In the genomic region with DNA sequence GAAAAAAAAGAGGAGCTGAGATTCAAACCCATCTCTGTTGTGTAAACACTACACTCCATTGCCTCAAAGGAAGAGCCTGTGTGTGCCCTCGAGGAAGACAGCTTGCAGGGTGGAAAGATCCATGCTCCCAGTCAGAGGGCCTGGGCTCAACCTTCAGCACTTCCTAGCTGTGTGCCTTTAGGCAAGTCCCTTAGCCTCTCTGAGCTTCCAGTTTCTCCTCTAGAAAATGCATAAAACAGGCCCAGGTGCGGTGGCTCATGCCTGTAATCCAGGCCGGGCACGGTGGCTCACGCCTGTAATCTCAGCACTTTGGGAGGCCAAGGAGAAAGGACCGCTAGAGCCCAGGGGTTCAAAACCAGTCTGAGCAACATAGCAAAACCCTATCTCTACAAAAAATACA, we compare ENCODE assay signal across 25 cellular contexts. TPM values are rescaled to one million over a fixed set of nuclear protein-coding genes. Genes with fewer than 3 reads are reported as not detected.
DNase-seq lines count a peak whose midpoint lies in the region; ATAC-seq, FAIRE-seq and TF ChIP-seq lines count a peak whose summit lies in the region.
"Had no signal": no experiment of that assay in that cellular context is flagged by ENCODE, and none has a peak within 500 bp of the region (broad histone marks: within the 10 kb centered on the region; RNA-seq: fewer than 3 reads in every experiment).

No MANE protein-coding gene starts in this region.

- ATAC-seq in heart right ventricle (no peak), HepG2 (no peak), right lobe of liver (no peak), psoas muscle (no peak)
- no peak for ATAC-seq in stimulated activated effector memory CD8-positive, alpha-beta T cell treated with anti-CD3 and anti-CD28 coated beads, Interleukin-12 subunit alpha, Interleukin-12 subunit beta, amount 100 ng/mL, for 72 hours
- ATAC-seq: A549, GM12878, GM23338 had no signal

- H3K9ac ChIP-seq in HepG2 (ENCODE audit: insufficient read depth, low read depth, low read length): no peak overlapping the region

- H3K36me3 Mint-ChIP-seq in stimulated activated effector memory CD8-positive, alpha-beta T cell treated with anti-CD3 and anti-CD28 coated beads, Interleukin-12 subunit alpha, Interleukin-12 subunit beta, amount 100 ng/mL, for 72 hours: peaks cover 10% of the 10 kb centered on the region
- peaks cover 5% of the 10 kb centered on the region for H3K36me3 Mint-ChIP-seq in chondrocyte (ENCODE audit: low read depth)
- H3K36me3 Mint-ChIP-seq: CD14-positive monocyte had no signal

- 86 to 96% methylated on average over 6 of the region's 6 CpGs for WGBS in heart right ventricle, 2 donors
- 96% methylated on average over 6 of the region's 6 CpGs for WGBS in HepG2 (ENCODE audit: low lambda C conversion rate)
- WGBS in right lobe of liver (ENCODE audit: insufficient coverage, low coverage, low lambda C conversion rate, missing lambda C conversion rate): 40% methylated on average over 1 of the region's 6 CpGs
- 67 to 81% (median 74%) methylated on average over 6 of the region's 6 CpGs for WGBS in psoas muscle, 3 donors
- WGBS in small intestine, 3 donors: 91 to 93% (median 92%) methylated on average over 6 of the region's 6 CpGs

- no peak for TF ChIP-seq POLR2A in HepG2 (IDR thresholded peaks at IDR 0.05; ENCODE audit: insufficient read depth in 1 of 2, low read depth in 2 of 2, low read length in 2 of 2)
- TF ChIP-seq POLR2A in right lobe of liver (IDR thresholded peaks at IDR 0.05): no peak

- POLR2A ChIA-PET in HepG2 (lab: Yijun Ruan, JAX): interaction anchor here (0.6 to 2.1 kb wide), 4 partner anchors 50 to 76 kb away, joined by 3 to 6 read pairs (median 4); a partner anchor contains a TSS

- H3K27me3 Mint-ChIP-seq in chondrocyte (ENCODE audit: low read depth): no peaks in the 10 kb centered on the region

- H2AFZ ChIP-seq in HepG2 (ENCODE audit: low read length): no peak overlapping the region
- H2AFZ ChIP-seq: GM23338 had no signal

- H3K27ac ChIP-seq in heart right ventricle (peak overlapping the region in 7 of 10 donors; percentile 7 to 100 (median 96)), HepG2 (ENCODE audit: extremely low read length, insufficient read depth, low read length) (no peak overlapping the region), right lobe of liver (no peak overlapping the region), psoas muscle (peak overlapping the region; percentile 95), small intestine (ENCODE audit: low read depth in 1 of 2, low read length in 1 of 2) (no peak overlapping the region)
- H3K27ac ChIP-seq: A549; BLaER1 treated with 17β-estradiol and CSF1 and Interleukin-3, amounts not matched to agents 10 nM and 100 nM had no signal

- H3K4me1 Mint-ChIP-seq in stimulated activated effector memory CD8-positive, alpha-beta T cell treated with anti-CD3 and anti-CD28 coated beads, Interleukin-12 subunit alpha, Interleukin-12 subunit beta, amount 100 ng/mL, for 72 hours: peaks cover 18% of the 10 kb centered on the region
- H3K4me1 Mint-ChIP-seq in chondrocyte (ENCODE audit: low read depth): peaks cover 32% of the 10 kb centered on the region

- H3K9me3 Mint-ChIP-seq in stimulated activated effector memory CD8-positive, alpha-beta T cell treated with anti-CD3 and anti-CD28 coated beads, Interleukin-12 subunit alpha, Interleukin-12 subunit beta, amount 100 ng/mL, for 72 hours: no peaks in the 10 kb centered on the region
- no peaks in the 10 kb centered on the region for H3K9me3 Mint-ChIP-seq in chondrocyte (ENCODE audit: low read depth)
- H3K9me3 Mint-ChIP-seq: CD4-positive, alpha-beta T cell; GM23338 had no signal

- in situ Hi-C loops in HepG2 (cut with HindIII; ENCODE audit: extremely low pct_ligation_motif_present, low pct_unique_long_range_greater_than_20kb): no loop called here

- H3K4me3 ChIP-seq in heart right ventricle (peak overlapping the region in 3 of 10 donors; percentile 48 to 85 (median 50)), HepG2 (replicated peaks in 1 of 3; ENCODE audit: insufficient read depth in 1 of 3, low read depth in 2 of 3, low read length in 3 of 3) (no peak overlapping the region), right lobe of liver (no peak overlapping the region), psoas muscle (peak overlapping the region; percentile 93), small intestine (ENCODE audit: low read depth in 1 of 2, low read length in 2 of 2) (no peak overlapping the region)
- H3K4me3 ChIP-seq: A549; BLaER1 treated with 17β-estradiol and CSF1 and Interleukin-3, amounts not matched to agents 10 nM and 100 nM; GM12878; GM23338; HAP-1 had no signal

- no peak overlapping the region for H3K4me3 Mint-ChIP-seq in stimulated activated effector memory CD8-positive, alpha-beta T cell treated with anti-CD3 and anti-CD28 coated beads, Interleukin-12 subunit alpha, Interleukin-12 subunit beta, amount 100 ng/mL, for 72 hours
- H3K4me3 Mint-ChIP-seq in chondrocyte (ENCODE audit: unreplicated experiment): no peak overlapping the region
- H3K4me3 Mint-ChIP-seq: CD14-positive monocyte; CD4-positive, alpha-beta T cell; CD8-positive, alpha-beta memory T cell; GM23338 had no signal

- no peak for TF ChIP-seq RAD21 in HepG2 (CRISPR knock-in tag; IDR thresholded peaks at IDR 0.05)

- H3K4me1 ChIP-seq in heart right ventricle (peaks cover 20 to 83% (median 56%) of the 10 kb centered on the region in 9 donors), HepG2 (ENCODE audit: insufficient read depth, low read length) (peaks cover 47% of the 10 kb centered on the region), right lobe of liver (peaks cover 0 to 37% (median 15%) of the 10 kb centered on the region in 4 donors), psoas muscle (peaks cover 61% of the 10 kb centered on the region), small intestine (ENCODE audit: control insufficient read depth in 2 of 2, insufficient read depth in 1 of 2, low read depth in 1 of 2, low read length in 1 of 2) (peaks cover 2% of the 10 kb centered on the region in 2 donors)

- CTCF ChIA-PET in HepG2 (lab: Yijun Ruan, JAX; ENCODE audit: low intra/inter-chr PET ratio, low total read pairs): no interaction called here

- DNase-seq in heart right ventricle (no peak), cardiac septum (ENCODE audit: low spot score) (no peak), HepG2 (ENCODE audit: low spot score) (no peak), right lobe of liver (no peak), psoas muscle (no peak), chondrocyte (ENCODE audit: low spot score) (no peak), small intestine (no peak)
- DNase-seq in stimulated activated effector memory CD8-positive, alpha-beta T cell treated with anti-CD3 and anti-CD28 coated beads, Interleukin-12 subunit alpha, Interleukin-12 subunit beta, amount 100 ng/mL, for 72 hours (ENCODE audit: low spot score in 2 of 2): no peak
- DNase-seq: 8988T; ACHN; AML-193; BE2C; CD4-positive, alpha-beta T cell; CD8-positive, alpha-beta memory T cell; DMS 273 treated with DMSO at 0.1 percent for 48 hours; DMS79; EL; GDM1 had no signal

- H3K4me2 ChIP-seq in HepG2 (ENCODE audit: low read depth, low read length): no peak overlapping the region
- H3K4me2 ChIP-seq: A549; BLaER1 treated with 17β-estradiol and CSF1 and Interleukin-3, amounts not matched to agents 10 nM and 100 nM; GM23338 had no signal

- no peak for TF ChIP-seq CTCF in heart right ventricle (IDR thresholded peaks at IDR 0.05)
- no peak for TF ChIP-seq CTCF in HepG2 (CRISPR knock-in tag; IDR thresholded peaks at IDR 0.05)
- no peak for TF ChIP-seq CTCF in right lobe of liver (IDR thresholded peaks at IDR 0.05)
- no peak for TF ChIP-seq CTCF in psoas muscle (IDR thresholded peaks at IDR 0.05)
- TF ChIP-seq CTCF in chondrocyte (IDR thresholded peaks at IDR 0.05): no peak

- intact Hi-C loops in heart right ventricle (cut with DNase I) (loop anchor here in 4 of 10 donors (5.0 to 10.0 kb wide), 3 partner anchors 54 to 174 kb away; a partner anchor contains a TSS), cardiac septum (cut with DNase I) (no loop called here), HepG2 (cut with micrococcal nuclease; ENCODE audit: unreplicated experiment) (no loop called here), right lobe of liver (cut with DNase I) (loop anchor here in 1 of 2 donors (5.0 kb wide), 2 partner anchors 81 to 171 kb away; a partner anchor contains a TSS), psoas muscle (cut with DNase I) (loop anchor here (5.0 kb wide), 1 partner anchor 176 kb away; no protein-coding TSS in a partner anchor)

- no peaks in the 10 kb centered on the region for H4K20me1 ChIP-seq in HepG2 (ENCODE audit: insufficient read depth, low read length)

- H3K36me3 ChIP-seq in heart right ventricle (peaks cover 0 to 33% (median 0%) of the 10 kb centered on the region in 9 donors), HepG2 (replicated peaks in 1 of 2; ENCODE audit: control insufficient read depth in 1 of 2, insufficient read depth in 2 of 2, low read length in 2 of 2) (peaks cover 17 to 28% of the 10 kb centered on the region in 2 experiments), right lobe of liver (no peaks in the 10 kb centered on the region), psoas muscle (ENCODE audit: insufficient read depth in 1 of 2, low read depth in 1 of 2) (peaks cover 0 to 48% of the 10 kb centered on the region in 2 donors), small intestine (ENCODE audit: control insufficient read depth in 2 of 2, insufficient read depth in 2 of 2, low read length in 2 of 2) (no peaks in the 10 kb centered on the region)
- H3K36me3 ChIP-seq: BE2C had no signal

- FAIRE-seq in HepG2 (lab: Jason Lieb, UNC) (no peak), small intestine (lab: Jason Lieb, UNC) (no peak)
- FAIRE-seq: A549, D721Med, GM12878 had no signal

- no peaks in the 10 kb centered on the region for H3K9me3 ChIP-seq in heart right ventricle
- H3K9me3 ChIP-seq in HepG2 (ENCODE audit: low read length): no peaks in the 10 kb centered on the region
- no peaks in the 10 kb centered on the region for H3K9me3 ChIP-seq in right lobe of liver
- H3K9me3 ChIP-seq in psoas muscle: no peaks in the 10 kb centered on the region
- no peaks in the 10 kb centered on the region for H3K9me3 ChIP-seq in small intestine (ENCODE audit: control insufficient read depth, low read depth)
- H3K9me3 ChIP-seq: A549; BE2C; BLaER1 treated with 17β-estradiol and CSF1 and Interleukin-3, amounts not matched to agents 10 nM and 100 nM; HAP-1 had no signal

- peaks cover 28% of the 10 kb centered on the region for H3K79me2 ChIP-seq in HepG2 (ENCODE audit: insufficient read depth, low read length)

- no peak for TF ChIP-seq EP300 in HepG2 (IDR thresholded peaks at IDR 0.05; ENCODE audit: low read depth in 2 of 2, low read length in 2 of 2)
- TF ChIP-seq EP300 in HepG2 (CRISPR knock-in tag; IDR thresholded peaks at IDR 0.05; ENCODE audit: borderline replicate concordance): no peak

- BruUV-seq in HepG2 (replicated peaks; lab: Mats Ljungman, UMichigan): no TSS peak

- H3K27me3 ChIP-seq in heart right ventricle (peaks cover 0 to 29% (median 0%) of the 10 kb centered on the region in 7 donors), HepG2 (ENCODE audit: control insufficient read depth in 1 of 2, insufficient read depth in 2 of 2, low read length in 2 of 2) (no peaks in the 10 kb centered on the region; a peak in 1 of 5 replicates), right lobe of liver (no peaks in the 10 kb centered on the region), psoas muscle (ENCODE audit: insufficient read depth in 3 of 3, low read length in 2 of 3) (no peaks in the 10 kb centered on the region), small intestine (ENCODE audit: control insufficient read depth in 2 of 2, insufficient read depth in 2 of 2, low read length in 2 of 2) (peaks cover 0 to 5% of the 10 kb centered on the region in 2 donors)
- H3K27me3 ChIP-seq: BE2C had no signal

- H3K27ac Mint-ChIP-seq in stimulated activated effector memory CD8-positive, alpha-beta T cell treated with anti-CD3 and anti-CD28 coated beads, Interleukin-12 subunit alpha, Interleukin-12 subunit beta, amount 100 ng/mL, for 72 hours: peak overlapping the region; percentile 14
- no peak overlapping the region for H3K27ac Mint-ChIP-seq in chondrocyte (ENCODE audit: unreplicated experiment)
- H3K27ac Mint-ChIP-seq: CD14-positive monocyte; CD4-positive, alpha-beta T cell; CD8-positive, alpha-beta memory T cell; GM23338 had no signal

RNA-seq across cellular contexts. Expression of a gene that starts 4.6 kb away (rescaled TPM):
- total RNA-seq in heart right ventricle (10 to 100 TPM; 55.7 to 69.7 (median 62.9) TPM), cardiac septum (72.3 TPM), HepG2 (2016; rRNA removed; fragmentation: Illumina TruSeq; extraction: Trizol) (67.9 and 75.3 TPM in 2 replicates), right lobe of liver (10 to 100 TPM; 37.7 to 64.4 (median 62.1) TPM), psoas muscle (100 to 1,000 TPM in 1 of 4 donors, 10 to 100 TPM in 3; 80.2 to 138 (median 86.5) TPM), chondrocyte (48.4 to 55.6 TPM (median 51.1 TPM) in 3 replicates)
- polyA plus RNA-seq in heart right ventricle (10 to 100 TPM; 47.8 to 70.2 TPM), HepG2 (2011; rRNA removed) (32.3 and 40.5 TPM in 2 replicates), psoas muscle (10 to 100 TPM; 58.7 to 84.3 (median 60.8) TPM), small intestine (10 to 100 TPM; 53.0 to 64.4 (median 64.4) TPM)
- total RNA-seq in HepG2 (2016; cell fraction: cytosol; rRNA removed; fragmentation: Illumina TruSeq; extraction: Trizol; ENCODE audit: low read depth): 26.0 and 28.5 TPM in 2 replicates
- total RNA-seq in HepG2 (2016; cell fraction: insoluble cytoplasmic fraction; rRNA removed; fragmentation: Illumina TruSeq; extraction: Trizol): 60.7 and 78.7 TPM in 2 replicates
- 25.6 and 29.2 TPM in 2 replicates for total RNA-seq in HepG2 (2016; cell fraction: membrane; rRNA removed; fragmentation: Illumina TruSeq; extraction: Trizol)
- 63.0 and 73.9 TPM in 2 replicates for total RNA-seq in HepG2 (2016; cell fraction: nucleus; rRNA removed; fragmentation: Illumina TruSeq; extraction: Trizol)
- polyA plus RNA-seq in HepG2 (2011; cell fraction: cytosol; rRNA removed): 49.9 and 52.5 TPM in 2 replicates
- polyA plus RNA-seq in HepG2 (2011; cell fraction: nucleus; rRNA removed): 135 and 137 TPM in 2 replicates
- 36.2 and 56.4 TPM in 2 replicates for polyA plus RNA-seq in HepG2 (2012)
- 5.1 and 6.2 TPM in 2 replicates for polyA plus RNA-seq in HepG2 (2016; cell fraction: cytosol; fragmentation: Illumina TruSeq; extraction: Trizol; ENCODE audit: low read depth)
- 34.1 and 42.3 TPM in 2 replicates for polyA plus RNA-seq in HepG2 (2016; cell fraction: insoluble cytoplasmic fraction; fragmentation: Illumina TruSeq; extraction: Trizol; ENCODE audit: low read depth)
- 10.4 and 11.9 TPM in 2 replicates for polyA plus RNA-seq in HepG2 (2016; cell fraction: membrane; fragmentation: Illumina TruSeq; extraction: Trizol; ENCODE audit: low read depth)
- 93.3 and 105 TPM in 2 replicates for polyA plus RNA-seq in HepG2 (2016; cell fraction: nucleus; fragmentation: Illumina TruSeq; extraction: Trizol; ENCODE audit: insufficient read depth, low read depth)
- 128 and 215 TPM in 2 replicates for polyA minus RNA-seq in HepG2 (2011; rRNA and poly(A)+ RNA removed; ENCODE audit: low replicate concordance)
- polyA minus RNA-seq in HepG2 (2011; cell fraction: cytosol; rRNA and poly(A)+ RNA removed): 18.9 and 27.2 TPM in 2 replicates
- 108 and 119 TPM in 2 replicates for polyA minus RNA-seq in HepG2 (2011; cell fraction: nucleus; rRNA and poly(A)+ RNA removed)

RNA-seq across cellular contexts. Expression of a gene that starts 5.0 kb away (rescaled TPM):
- total RNA-seq in heart right ventricle (100 to 1,000 TPM; 146 to 335 (median 257) TPM), cardiac septum (295 TPM), HepG2 (2016; rRNA removed; fragmentation: Illumina TruSeq; extraction: Trizol) (86.4 and 93.3 TPM in 2 replicates), right lobe of liver (10 to 100 TPM in 5 of 6 experiments, 1 to 10 TPM in 1; 9.6 to 31.1 (median 25.0) TPM), psoas muscle (100 to 1,000 TPM; 210 to 430 (median 348) TPM), chondrocyte (45.0 to 69.4 TPM (median 65.3 TPM) in 3 replicates)
- polyA plus RNA-seq in heart right ventricle (100 to 1,000 TPM; 163 to 209 TPM), HepG2 (2011; rRNA removed) (47.9 and 56.8 TPM in 2 replicates), psoas muscle (100 to 1,000 TPM in 2 of 3 donors, 10 to 100 TPM in 1; 90.4 to 303 (median 167) TPM), small intestine (1 to 10 TPM; 2.0 to 6.5 (median 4.9) TPM)
- 23.5 and 25.6 TPM in 2 replicates for total RNA-seq in HepG2 (2016; cell fraction: cytosol; rRNA removed; fragmentation: Illumina TruSeq; extraction: Trizol; ENCODE audit: low read depth)
- 85.9 and 101 TPM in 2 replicates for total RNA-seq in HepG2 (2016; cell fraction: insoluble cytoplasmic fraction; rRNA removed; fragmentation: Illumina TruSeq; extraction: Trizol)
- total RNA-seq in HepG2 (2016; cell fraction: membrane; rRNA removed; fragmentation: Illumina TruSeq; extraction: Trizol): 44.9 and 52.0 TPM in 2 replicates
- 48.3 and 58.6 TPM in 2 replicates for total RNA-seq in HepG2 (2016; cell fraction: nucleus; rRNA removed; fragmentation: Illumina TruSeq; extraction: Trizol)
- 46.8 and 58.3 TPM in 2 replicates for polyA plus RNA-seq in HepG2 (2011; cell fraction: cytosol; rRNA removed)
- 69.7 and 70.5 TPM in 2 replicates for polyA plus RNA-seq in HepG2 (2011; cell fraction: nucleus; rRNA removed)
- polyA plus RNA-seq in HepG2 (2012): 37.6 and 45.0 TPM in 2 replicates
- polyA plus RNA-seq in HepG2 (2016; cell fraction: cytosol; fragmentation: Illumina TruSeq; extraction: Trizol; ENCODE audit: low read depth): 19.9 and 22.2 TPM in 2 replicates
- 75.8 and 91.5 TPM in 2 replicates for polyA plus RNA-seq in HepG2 (2016; cell fraction: insoluble cytoplasmic fraction; fragmentation: Illumina TruSeq; extraction: Trizol; ENCODE audit: low read depth)
- 36.6 and 40.8 TPM in 2 replicates for polyA plus RNA-seq in HepG2 (2016; cell fraction: membrane; fragmentation: Illumina TruSeq; extraction: Trizol; ENCODE audit: low read depth)
- 92.3 and 96.2 TPM in 2 replicates for polyA plus RNA-seq in HepG2 (2016; cell fraction: nucleus; fragmentation: Illumina TruSeq; extraction: Trizol; ENCODE audit: insufficient read depth, low read depth)
- 46.1 and 86.9 TPM in 2 replicates for polyA minus RNA-seq in HepG2 (2011; rRNA and poly(A)+ RNA removed; ENCODE audit: low replicate concordance)
- polyA minus RNA-seq in HepG2 (2011; cell fraction: cytosol; rRNA and poly(A)+ RNA removed): 31.6 and 35.2 TPM in 2 replicates
- 26.5 and 27.4 TPM in 2 replicates for polyA minus RNA-seq in HepG2 (2011; cell fraction: nucleus; rRNA and poly(A)+ RNA removed)
- polyA plus RNA-seq: CD14-positive monocyte; CD8-positive, alpha-beta memory T cell had no signal

RNA-seq across cellular contexts. Expression of a gene that starts 33.5 kb away (rescaled TPM):
- total RNA-seq in heart right ventricle (10 to 100 TPM in 4 of 10 donors, 1 to 10 TPM in 6; 6.4 to 22.5 (median 8.3) TPM), cardiac septum (13.9 TPM), HepG2 (2016; rRNA removed; fragmentation: Illumina TruSeq; extraction: Trizol) (83.4 and 88.1 TPM in 2 replicates), right lobe of liver (10 to 100 TPM; 13.1 to 24.2 (median 13.8) TPM), psoas muscle (1 to 10 TPM; 5.1 to 9.3 (median 6.9) TPM), chondrocyte (45.0 to 51.3 TPM (median 49.1 TPM) in 3 replicates)
- polyA plus RNA-seq in heart right ventricle (10 to 100 TPM in 1 of 2 donors, 1 to 10 TPM in 1; 8.1 to 30.6 TPM), HepG2 (2011; rRNA removed) (66.8 and 71.4 TPM in 2 replicates), psoas muscle (10 to 100 TPM in 1 of 3 donors, 1 to 10 TPM in 2; 3.8 to 11.5 (median 4.3) TPM), small intestine (10 to 100 TPM; 25.1 to 39.4 (median 26.2) TPM)
- total RNA-seq in HepG2 (2016; cell fraction: cytosol; rRNA removed; fragmentation: Illumina TruSeq; extraction: Trizol; ENCODE audit: low read depth): 42.2 and 43.5 TPM in 2 replicates
- 83.5 and 97.1 TPM in 2 replicates for total RNA-seq in HepG2 (2016; cell fraction: insoluble cytoplasmic fraction; rRNA removed; fragmentation: Illumina TruSeq; extraction: Trizol)
- 57.3 and 60.8 TPM in 2 replicates for total RNA-seq in HepG2 (2016; cell fraction: membrane; rRNA removed; fragmentation: Illumina TruSeq; extraction: Trizol)
- total RNA-seq in HepG2 (2016; cell fraction: nucleus; rRNA removed; fragmentation: Illumina TruSeq; extraction: Trizol): 58.4 and 60.1 TPM in 2 replicates
- 52.8 and 58.0 TPM in 2 replicates for polyA plus RNA-seq in HepG2 (2011; cell fraction: cytosol; rRNA removed)
- polyA plus RNA-seq in HepG2 (2011; cell fraction: nucleus; rRNA removed): 181 and 193 TPM in 2 replicates
- polyA plus RNA-seq in HepG2 (2012): 46.8 and 59.0 TPM in 2 replicates
- polyA plus RNA-seq in HepG2 (2016; cell fraction: cytosol; fragmentation: Illumina TruSeq; extraction: Trizol; ENCODE audit: low read depth): 33.5 and 35.4 TPM in 2 replicates
- polyA plus RNA-seq in HepG2 (2016; cell fraction: insoluble cytoplasmic fraction; fragmentation: Illumina TruSeq; extraction: Trizol; ENCODE audit: low read depth): 91.3 and 93.6 TPM in 2 replicates
- polyA plus RNA-seq in HepG2 (2016; cell fraction: membrane; fragmentation: Illumina TruSeq; extraction: Trizol; ENCODE audit: low read depth): 43.2 and 43.8 TPM in 2 replicates
- 125 and 136 TPM in 2 replicates for polyA plus RNA-seq in HepG2 (2016; cell fraction: nucleus; fragmentation: Illumina TruSeq; extraction: Trizol; ENCODE audit: insufficient read depth, low read depth)
- 62.5 and 94.9 TPM in 2 replicates for polyA minus RNA-seq in HepG2 (2011; rRNA and poly(A)+ RNA removed; ENCODE audit: low replicate concordance)
- polyA minus RNA-seq in HepG2 (2011; cell fraction: cytosol; rRNA and poly(A)+ RNA removed): 19.2 and 26.2 TPM in 2 replicates
- polyA minus RNA-seq in HepG2 (2011; cell fraction: nucleus; rRNA and poly(A)+ RNA removed): 62.4 and 65.9 TPM in 2 replicates

Comparison
In these comparisons a context has a peak if more than half of its experiments do, and no peak if none do; other contexts are left out.
1. H3K27ac ChIP-seq: peak in heart right ventricle (7 of 10) and psoas muscle (single experiment); none in HepG2 (single experiment), right lobe of liver (0 of 3) and small intestine (0 of 2).
2. intact Hi-C loops: an anchor here in psoas muscle (5.0 kb wide); none called in cardiac septum and HepG2.